ENCODE assay signal across 1 cellular context in the genomic region with DNA sequence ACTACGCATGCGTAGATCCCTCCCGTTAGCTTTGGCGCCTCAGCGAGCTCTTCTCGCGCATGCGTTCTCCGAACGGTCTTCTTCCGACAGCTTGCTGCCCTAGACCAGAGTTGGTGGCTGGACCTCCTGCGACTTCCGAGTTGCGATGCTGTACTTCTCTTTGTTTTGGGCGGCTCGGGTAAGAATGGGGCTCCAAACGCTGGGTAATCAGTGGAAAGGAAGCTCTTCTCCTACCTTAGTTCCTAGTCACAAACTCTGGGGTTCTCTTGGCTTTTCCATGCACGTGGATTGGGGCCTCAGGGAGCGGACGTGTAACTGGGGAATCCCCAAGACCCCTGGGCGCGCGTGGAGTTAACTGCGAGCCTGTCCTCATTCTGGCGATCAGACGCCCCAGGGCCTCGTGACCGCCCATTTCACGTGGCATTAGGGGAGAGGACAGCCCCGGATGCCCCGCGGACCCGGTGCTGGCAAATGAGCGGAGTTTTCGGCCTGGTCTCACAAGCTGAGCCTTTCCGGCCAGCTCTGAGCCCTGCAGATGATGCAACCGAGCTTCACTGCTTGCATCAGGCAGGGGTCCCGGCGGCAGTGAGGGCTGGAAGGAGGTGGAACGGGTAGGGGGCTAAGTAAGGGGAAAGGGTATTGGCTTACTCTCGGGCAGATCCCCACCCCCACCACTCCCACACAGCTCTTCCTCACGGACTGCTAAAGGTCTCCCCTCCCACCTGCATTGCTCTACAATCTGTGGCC.
A peak's percentile ranks its signal among the peaks of the same experiment; 100 is the strongest.
TF ChIP-seq lines count a peak whose summit lies in the region.

A gene (plus strand): TSS at position 78 of the 747 bp plus-strand sequence. CDS start 68 bp downstream, at position 146.

TF ChIP-seq in K562, 482 proteins besides CTCF, POLR2A, EP300 and RAD21 (continued from another document and continues in another):
- TF ChIP-seq POLR3A (IDR thresholded peaks at IDR 0.05; ENCODE audit: borderline replicate concordance, extremely low read depth, insufficient read depth, insufficient read length): no peak
- TF ChIP-seq, protein P1, sequence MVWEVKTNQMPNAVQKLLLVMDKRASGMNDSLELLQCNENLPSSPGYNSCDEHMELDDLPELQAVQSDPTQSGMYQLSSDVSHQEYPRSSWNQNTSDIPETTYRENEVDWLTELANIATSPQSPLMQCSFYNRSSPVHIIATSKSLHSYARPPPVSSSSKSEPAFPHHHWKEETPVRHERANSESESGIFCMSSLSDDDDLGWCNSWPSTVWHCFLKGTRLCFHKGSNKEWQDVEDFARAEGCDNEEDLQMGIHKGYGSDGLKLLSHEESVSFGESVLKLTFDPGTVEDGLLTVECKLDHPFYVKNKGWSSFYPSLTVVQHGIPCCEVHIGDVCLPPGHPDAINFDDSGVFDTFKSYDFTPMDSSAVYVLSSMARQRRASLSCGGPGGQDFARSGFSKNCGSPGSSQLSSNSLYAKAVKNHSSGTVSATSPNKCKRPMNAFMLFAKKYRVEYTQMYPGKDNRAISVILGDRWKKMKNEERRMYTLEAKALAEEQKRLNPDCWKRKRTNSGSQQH (CRISPR knock-in tag; IDR thresholded peaks at IDR 0.05): no peak
- TF ChIP-seq ZNF239 (CRISPR knock-in tag; IDR thresholded peaks at IDR 0.05): no peak
- no peak for TF ChIP-seq RBM34 (IDR thresholded peaks at IDR 0.05; ENCODE audit: borderline replicate concordance, insufficient read depth, low read length)
- no peak for TF ChIP-seq ESRRB (CRISPR knock-in tag; IDR thresholded peaks at IDR 0.05; ENCODE audit: borderline replicate concordance)
- no peak for TF ChIP-seq TSC22D4 (tag; IDR thresholded peaks at IDR 0.05)
- TF ChIP-seq TOE1 (IDR thresholded peaks at IDR 0.05; ENCODE audit: borderline replicate concordance): no peak; the same call in 1 of the 2 replicates
- TF ChIP-seq TOE1 (CRISPR knock-in tag; IDR thresholded peaks at IDR 0.05; ENCODE audit: borderline replicate concordance, low read depth): no peak
- TF ChIP-seq SETDB1 (IDR thresholded peaks at IDR 0.05; ENCODE audit: low read length): no peak
- no peak for TF ChIP-seq HIVEP1 (CRISPR knock-in tag; IDR thresholded peaks at IDR 0.05)
- no peak for TF ChIP-seq RBM17 (IDR thresholded peaks at IDR 0.05; ENCODE audit: borderline replicate concordance, low read depth, low read length)
- TF ChIP-seq L3MBTL2 (IDR thresholded peaks at IDR 0.05): peak; percentile 81
- no peak for TF ChIP-seq SPI1 (IDR thresholded peaks at IDR 0.05; ENCODE audit: borderline replicate concordance, low read depth, low read length)
- no peak for TF ChIP-seq RFX1 (IDR thresholded peaks at IDR 0.05)
- TF ChIP-seq, protein P2, sequence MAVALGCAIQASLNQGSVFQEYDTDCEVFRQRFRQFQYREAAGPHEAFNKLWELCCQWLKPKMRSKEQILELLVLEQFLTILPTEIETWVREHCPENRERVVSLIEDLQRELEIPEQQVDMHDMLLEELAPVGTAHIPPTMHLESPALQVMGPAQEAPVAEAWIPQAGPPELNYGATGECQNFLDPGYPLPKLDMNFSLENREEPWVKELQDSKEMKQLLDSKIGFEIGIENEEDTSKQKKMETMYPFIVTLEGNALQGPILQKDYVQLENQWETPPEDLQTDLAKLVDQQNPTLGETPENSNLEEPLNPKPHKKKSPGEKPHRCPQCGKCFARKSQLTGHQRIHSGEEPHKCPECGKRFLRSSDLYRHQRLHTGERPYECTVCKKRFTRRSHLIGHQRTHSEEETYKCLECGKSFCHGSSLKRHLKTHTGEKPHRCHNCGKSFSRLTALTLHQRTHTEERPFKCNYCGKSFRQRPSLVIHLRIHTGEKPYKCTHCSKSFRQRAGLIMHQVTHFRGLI (CRISPR knock-in tag; IDR thresholded peaks at IDR 0.05): no peak
- TF ChIP-seq RUNX1 (IDR thresholded peaks at IDR 0.05; ENCODE audit: low read depth): no peak
- no peak for TF ChIP-seq ZKSCAN1 (IDR thresholded peaks at IDR 0.05; ENCODE audit: low read depth, low read length)
- TF ChIP-seq CCAR2 (IDR thresholded peaks at IDR 0.05; ENCODE audit: low read depth, low read length): no peak
- no peak for TF ChIP-seq ZC3H4 (CRISPR knock-in tag; IDR thresholded peaks at IDR 0.05; ENCODE audit: borderline replicate concordance)
- TF ChIP-seq PHTF2 (CRISPR knock-in tag; IDR thresholded peaks at IDR 0.05): no peak
- TF ChIP-seq, protein P3, sequence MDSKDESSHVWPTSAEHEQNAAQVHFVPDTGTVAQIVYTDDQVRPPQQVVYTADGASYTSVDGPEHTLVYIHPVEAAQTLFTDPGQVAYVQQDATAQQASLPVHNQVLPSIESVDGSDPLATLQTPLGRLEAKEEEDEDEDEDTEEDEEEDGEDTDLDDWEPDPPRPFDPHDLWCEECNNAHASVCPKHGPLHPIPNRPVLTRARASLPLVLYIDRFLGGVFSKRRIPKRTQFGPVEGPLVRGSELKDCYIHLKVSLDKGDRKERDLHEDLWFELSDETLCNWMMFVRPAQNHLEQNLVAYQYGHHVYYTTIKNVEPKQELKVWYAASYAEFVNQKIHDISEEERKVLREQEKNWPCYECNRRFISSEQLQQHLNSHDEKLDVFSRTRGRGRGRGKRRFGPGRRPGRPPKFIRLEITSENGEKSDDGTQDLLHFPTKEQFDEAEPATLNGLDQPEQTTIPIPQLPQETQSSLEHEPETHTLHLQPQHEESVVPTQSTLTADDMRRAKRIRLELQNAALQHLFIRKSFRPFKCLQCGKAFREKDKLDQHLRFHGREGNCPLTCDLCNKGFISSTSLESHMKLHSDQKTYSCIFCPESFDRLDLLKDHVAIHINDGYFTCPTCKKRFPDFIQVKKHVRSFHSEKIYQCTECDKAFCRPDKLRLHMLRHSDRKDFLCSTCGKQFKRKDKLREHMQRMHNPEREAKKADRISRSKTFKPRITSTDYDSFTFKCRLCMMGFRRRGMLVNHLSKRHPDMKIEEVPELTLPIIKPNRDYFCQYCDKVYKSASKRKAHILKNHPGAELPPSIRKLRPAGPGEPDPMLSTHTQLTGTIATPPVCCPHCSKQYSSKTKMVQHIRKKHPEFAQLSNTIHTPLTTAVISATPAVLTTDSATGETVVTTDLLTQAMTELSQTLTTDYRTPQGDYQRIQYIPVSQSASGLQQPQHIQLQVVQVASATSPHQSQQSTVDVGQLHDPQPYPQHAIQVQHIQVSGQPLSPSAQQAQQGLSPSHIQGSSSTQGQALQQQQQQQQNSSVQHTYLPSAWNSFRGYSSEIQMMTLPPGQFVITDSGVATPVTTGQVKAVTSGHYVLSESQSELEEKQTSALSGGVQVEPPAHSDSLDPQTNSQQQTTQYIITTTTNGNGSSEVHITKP (IDR thresholded peaks at IDR 0.05; ENCODE audit: partially characterized antibody): no peak
- no peak for TF ChIP-seq YY1 (IDR thresholded peaks at IDR 0.05; ENCODE audit: borderline replicate concordance in 1 of 3, control insufficient read depth in 1 of 3, extremely low read depth in 1 of 3, insufficient read depth in 3 of 3, insufficient read length in 1 of 3, insufficient replicate concordance in 2 of 3, low read depth in 1 of 3, low read length in 2 of 3)
- TF ChIP-seq HSF4 (CRISPR knock-in tag; IDR thresholded peaks at IDR 0.05; ENCODE audit: borderline replicate concordance): no peak
- TF ChIP-seq MYNN (IDR thresholded peaks at IDR 0.05): no peak
- TF ChIP-seq MYNN (CRISPR knock-in tag; IDR thresholded peaks at IDR 0.05): no peak
- TF ChIP-seq RBM39 (optimal IDR thresholded peaks at IDR 0.05; ENCODE audit: low read depth, low read length): no peak
- TF ChIP-seq, protein P4, sequence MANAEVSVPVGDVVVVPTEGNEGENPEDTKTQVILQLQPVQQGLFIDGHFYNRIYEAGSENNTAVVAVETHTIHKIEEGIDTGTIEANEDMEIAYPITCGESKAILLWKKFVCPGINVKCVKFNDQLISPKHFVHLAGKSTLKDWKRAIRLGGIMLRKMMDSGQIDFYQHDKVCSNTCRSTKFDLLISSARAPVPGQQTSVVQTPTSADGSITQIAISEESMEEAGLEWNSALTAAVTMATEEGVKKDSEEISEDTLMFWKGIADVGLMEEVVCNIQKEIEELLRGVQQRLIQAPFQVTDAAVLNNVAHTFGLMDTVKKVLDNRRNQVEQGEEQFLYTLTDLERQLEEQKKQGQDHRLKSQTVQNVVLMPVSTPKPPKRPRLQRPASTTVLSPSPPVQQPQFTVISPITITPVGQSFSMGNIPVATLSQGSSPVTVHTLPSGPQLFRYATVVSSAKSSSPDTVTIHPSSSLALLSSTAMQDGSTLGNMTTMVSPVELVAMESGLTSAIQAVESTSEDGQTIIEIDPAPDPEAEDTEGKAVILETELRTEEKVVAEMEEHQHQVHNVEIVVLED (CRISPR knock-in tag; IDR thresholded peaks at IDR 0.05): no peak
- TF ChIP-seq, protein P5, sequence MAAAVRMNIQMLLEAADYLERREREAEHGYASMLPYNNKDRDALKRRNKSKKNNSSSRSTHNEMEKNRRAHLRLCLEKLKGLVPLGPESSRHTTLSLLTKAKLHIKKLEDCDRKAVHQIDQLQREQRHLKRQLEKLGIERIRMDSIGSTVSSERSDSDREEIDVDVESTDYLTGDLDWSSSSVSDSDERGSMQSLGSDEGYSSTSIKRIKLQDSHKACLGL (CRISPR knock-in tag; IDR thresholded peaks at IDR 0.05; ENCODE audit: borderline replicate concordance, poor library complexity, severe bottlenecking): no peak
- 0 out of 2 replicates have a peak, but pooled peaks have one; percentile 15 for TF ChIP-seq E2F3 (CRISPR knock-in tag; IDR thresholded peaks at IDR 0.05)
- no peak for TF ChIP-seq ZNF445 (CRISPR knock-in tag; IDR thresholded peaks at IDR 0.05; ENCODE audit: low read depth)
- no peak for TF ChIP-seq XRCC3 (IDR thresholded peaks at IDR 0.05)
- TF ChIP-seq LCOR (CRISPR knock-in tag; IDR thresholded peaks at IDR 0.05): no peak; the same call in 1 of the 2 replicates
- no peak for TF ChIP-seq DPF2 (IDR thresholded peaks at IDR 0.05)
- TF ChIP-seq, protein P6, sequence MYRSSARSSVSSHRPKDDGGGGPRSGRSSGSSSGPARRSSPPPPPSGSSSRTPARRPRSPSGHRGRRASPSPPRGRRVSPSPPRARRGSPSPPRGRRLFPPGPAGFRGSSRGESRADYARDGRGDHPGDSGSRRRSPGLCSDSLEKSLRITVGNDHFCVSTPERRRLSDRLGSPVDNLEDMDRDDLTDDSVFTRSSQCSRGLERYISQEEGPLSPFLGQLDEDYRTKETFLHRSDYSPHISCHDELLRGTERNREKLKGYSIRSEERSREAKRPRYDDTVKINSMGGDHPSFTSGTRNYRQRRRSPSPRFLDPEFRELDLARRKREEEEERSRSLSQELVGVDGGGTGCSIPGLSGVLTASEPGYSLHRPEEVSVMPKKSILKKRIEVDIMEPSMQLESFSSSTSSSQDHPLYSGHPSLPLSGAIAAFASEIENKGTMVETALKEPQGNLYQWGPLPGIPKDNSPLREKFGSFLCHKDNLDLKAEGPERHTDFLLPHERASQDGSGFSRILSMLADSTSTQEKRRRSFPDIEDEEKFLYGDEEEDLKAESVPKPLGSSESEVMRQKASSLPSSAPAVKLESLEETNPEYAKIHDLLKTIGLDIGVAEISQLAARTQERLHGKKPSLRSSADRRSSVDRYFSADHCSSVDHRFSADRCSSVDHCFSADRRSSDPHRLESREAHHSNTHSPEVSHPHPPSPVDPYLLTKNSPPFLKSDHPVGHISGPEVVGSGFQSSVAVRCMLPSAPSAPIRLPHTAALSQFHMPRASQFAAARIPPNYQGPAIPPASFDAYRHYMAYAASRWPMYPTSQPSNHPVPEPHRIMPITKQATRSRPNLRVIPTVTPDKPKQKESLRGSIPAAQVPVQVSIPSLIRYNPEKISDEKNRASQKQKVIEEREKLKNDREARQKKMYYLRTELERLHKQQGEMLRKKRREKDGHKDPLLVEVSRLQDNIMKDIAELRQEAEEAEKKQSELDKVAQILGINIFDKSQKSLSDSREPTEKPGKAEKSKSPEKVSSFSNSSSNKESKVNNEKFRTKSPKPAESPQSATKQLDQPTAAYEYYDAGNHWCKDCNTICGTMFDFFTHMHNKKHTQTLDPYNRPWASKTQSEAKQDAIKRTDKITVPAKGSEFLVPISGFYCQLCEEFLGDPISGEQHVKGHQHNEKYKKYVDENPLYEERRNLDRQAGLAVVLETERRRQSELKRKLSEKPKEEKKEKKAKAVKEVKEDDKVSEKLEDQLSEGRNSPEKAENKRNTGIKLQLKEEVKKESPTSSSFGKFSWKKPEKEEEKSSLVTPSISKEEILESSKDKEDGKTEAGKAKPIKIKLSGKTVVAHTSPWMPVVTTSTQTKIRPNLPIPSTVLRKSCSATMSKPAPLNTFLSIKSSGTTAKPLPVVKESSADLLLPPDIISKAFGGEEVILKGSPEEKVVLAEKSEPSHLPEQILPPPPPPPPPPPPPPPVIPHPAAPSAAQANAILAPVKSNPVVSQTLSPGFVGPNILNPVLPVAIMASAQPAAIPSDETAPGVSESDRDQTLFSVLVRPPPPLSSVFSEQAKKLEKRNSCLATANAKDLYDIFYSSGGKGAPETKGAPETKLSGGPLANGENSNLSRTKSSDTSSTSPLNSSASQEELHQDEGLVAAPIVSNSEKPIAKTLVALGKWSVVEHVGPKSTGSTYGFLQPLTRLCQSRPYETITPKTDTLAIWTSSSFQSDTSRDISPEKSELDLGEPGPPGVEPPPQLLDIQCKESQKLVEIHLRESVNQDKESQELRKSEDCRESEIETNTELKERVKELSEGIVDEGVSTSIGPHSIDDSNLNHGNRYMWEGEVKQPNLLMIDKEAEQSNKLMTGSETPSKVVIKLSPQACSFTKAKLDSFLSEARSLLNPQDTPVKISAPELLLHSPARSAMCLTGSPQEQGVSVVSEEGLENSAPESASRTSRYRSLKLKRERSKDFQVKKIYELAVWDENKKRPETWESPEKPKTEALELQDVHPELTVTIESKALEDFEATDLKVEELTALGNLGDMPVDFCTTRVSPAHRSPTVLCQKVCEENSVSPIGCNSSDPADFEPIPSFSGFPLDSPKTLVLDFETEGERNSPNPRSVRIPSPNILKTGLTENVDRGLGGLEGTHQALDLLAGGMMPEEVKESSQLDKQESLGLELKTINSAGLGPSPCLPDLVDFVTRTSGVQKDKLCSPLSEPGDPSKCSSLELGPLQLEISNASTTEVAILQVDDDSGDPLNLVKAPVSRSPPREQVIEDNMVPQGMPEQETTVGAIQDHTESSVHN (IDR thresholded peaks at IDR 0.05; ENCODE audit: borderline replicate concordance in 1 of 2, low read depth in 1 of 2): peak in 1 of 2 experiments; percentile 41; a peak in 1 of 4 replicates
